8 cellular contexts compared by ENCODE assay signal in genomic region chr17:76384987-76385891, GRCh38. TPM values are rescaled to one million over a fixed set of nuclear protein-coding genes. Genes with fewer than 3 reads are reported as not detected.
DNase-seq lines count a peak whose midpoint lies in the region; ATAC-seq and TF ChIP-seq lines count a peak whose summit lies in the region.

No MANE protein-coding gene starts in this region.

- H3K27ac ChIP-seq in cardiac muscle cell (no peak overlapping the region), prostate gland (peak overlapping the region; percentile 69 to 76)

- TF ChIP-seq POLR2A in prostate gland (IDR thresholded peaks at IDR 0.05): peak; percentile 10

- H3K9me3 ChIP-seq in NT2/D1 (ENCODE audit: insufficient read depth, low read length) (peaks cover 5% of the 10 kb centered on the region; the same call in 1 of the 2 replicates), cardiac muscle cell (ENCODE audit: low read depth) (no peaks in the 10 kb centered on the region), prostate gland (no peaks in the 10 kb centered on the region)

- peaks cover 14% of the 10 kb centered on the region for H3K27me3 ChIP-seq in NT2/D1 (ENCODE audit: insufficient read depth, insufficient read length)
- H3K27me3 ChIP-seq in cardiac muscle cell: peaks cover 13% of the 10 kb centered on the region
- H3K27me3 ChIP-seq in prostate gland (replicated peaks; ENCODE audit: insufficient read depth): no peaks in the 10 kb centered on the region

- H3K4me1 ChIP-seq in NT2/D1 (ENCODE audit: insufficient read depth, insufficient read length) (peaks cover 34% of the 10 kb centered on the region), cardiac muscle cell (ENCODE audit: low read depth) (peaks cover 3% of the 10 kb centered on the region), prostate gland (replicated peaks) (no peaks in the 10 kb centered on the region)

- peak overlapping the region; percentile 94 for H3K9ac ChIP-seq in NT2/D1 (ENCODE audit: insufficient read length, low read depth)

- intact Hi-C loops in prostate gland (cut with DNase I): no loop called here

- H3K36me3 ChIP-seq in NT2/D1 (ENCODE audit: insufficient read depth, insufficient read length, low read length) (peaks cover 40% of the 10 kb centered on the region), cardiac muscle cell (no peaks in the 10 kb centered on the region), prostate gland (no peaks in the 10 kb centered on the region)

- WGBS in prostate gland: under 1% methylated on average over 51 of the region's 74 CpGs

- TF ChIP-seq CTCF in GM12865 (IDR thresholded peaks at IDR 0.05; ENCODE audit: insufficient read depth, low read depth, low read length, missing control alignments) (no peak), cardiac muscle cell (IDR thresholded peaks at IDR 0.05; ENCODE audit: low read depth, low read length) (no peak), prostate gland (IDR thresholded peaks at IDR 0.05) (no peak)

- ATAC-seq in GM18517 (IDR thresholded peaks at IDR 0.05; ENCODE audit: unreplicated experiment): no peak

- H3K4me3 ChIP-seq in GM12865 (ENCODE audit: low read depth, low read length): peak overlapping the region; percentile 74
- peak overlapping the region; percentile 69 for H3K4me3 ChIP-seq in NT2/D1 (ENCODE audit: insufficient read length, low read depth)
- H3K4me3 ChIP-seq in cardiac muscle cell: peak overlapping the region; percentile 39
- H3K4me3 ChIP-seq in prostate gland: peak overlapping the region; percentile 45 to 50

- DNase-seq in GM12865 (ENCODE audit: low read depth): no peak
- DNase-seq in NT2/D1 (ENCODE audit: low read depth, low spot score): no peak
- DNase-seq in activated gamma-delta T cell treated with anti-CD3 and anti-CD28 coated beads, Interleukin-2, amount 50 U/mL, for 16 hours (ENCODE audit: low read depth): peak; percentile 20
- DNase-seq in cardiac muscle cell (ENCODE audit: low read depth in 1 of 2, low spot score in 1 of 2): peak; percentile 54 to 66
- no peak for DNase-seq in prostate gland (ENCODE audit: low spot score)
- no peak for DNase-seq in NAMALWA (ENCODE audit: low spot score)
- DNase-seq in GDM1 (lab: John Stamatoyannopoulos, UW): no peak

RNA-seq across cellular contexts. Expression of gene SPHK1, which starts 0.8 kb away (rescaled TPM):
- total RNA-seq in cardiac muscle cell (19.4 and 24.3 TPM in 2 replicates), prostate gland (10 to 100 TPM in 1 of 2 donors, 1 to 10 TPM in 1; 6.6 to 34.1 TPM)
- polyA plus RNA-seq in cardiac muscle cell: 14.3 and 18.7 TPM in 2 replicates

RNA-seq across cellular contexts. Expression of gene PRPSAP1, which starts 31.5 kb away (rescaled TPM):
- total RNA-seq in cardiac muscle cell: 59.5 and 63.5 TPM in 2 replicates
- polyA plus RNA-seq in cardiac muscle cell: 80.4 and 114 TPM in 2 replicates
- total RNA-seq in prostate gland: 100 to 1,000 TPM in 1 of 2 donors, 10 to 100 TPM in 1; 51.5 to 115 TPM

Comparison
In these comparisons a context has a peak if more than half of its experiments do, and no peak if none do; other contexts are left out.
1. DNase-seq: peak in activated gamma-delta T cell treated with anti-CD3 and anti-CD28 coated beads, Interleukin-2, amount 50 U/mL, for 16 hours (single experiment) and cardiac muscle cell (2 of 2); none in GM12865 (single experiment), NT2/D1 (single experiment), prostate gland (single experiment), NAMALWA (single experiment) and GDM1 (single experiment).
2. Peak in every context shown above with its lines, with median percentiles within 50 percentile points of each other: H3K4me3 ChIP-seq.